Comparison of ENCODE assay signal across 31 cellular contexts in the genomic region with DNA sequence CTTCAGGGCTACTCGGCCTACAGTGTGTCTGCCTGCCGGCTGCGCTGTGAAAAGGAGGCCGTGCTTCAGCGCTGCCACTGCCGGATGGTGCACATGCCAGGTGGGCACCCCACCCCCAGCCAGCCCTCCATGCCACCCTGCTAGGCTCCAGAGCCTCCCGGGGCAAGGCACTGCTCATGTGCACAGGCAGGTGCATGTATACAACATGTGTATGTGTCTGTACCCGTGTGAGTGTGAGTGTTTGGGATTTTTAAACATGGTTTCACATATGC. TPM values are rescaled to one million over a fixed set of nuclear protein-coding genes. Genes with fewer than 3 reads are reported as not detected.
"Had no signal": no experiment of that assay in that cellular context is flagged by ENCODE, and none has a peak within 500 bp of the region (broad histone marks: within the 10 kb centered on the region; RNA-seq: fewer than 3 reads in every experiment).

No MANE protein-coding gene starts in this region.

- H3K27me3 ChIP-seq: gastrocnemius medialis had no signal

- DNase-seq: colonic mucosa; cortex of kidney; effector CD8-positive, alpha-beta T cell; effector memory CD8-positive, alpha-beta T cell; endodermal cell; erythroblast; esophagus squamous epithelium; foreskin fibroblast; foreskin melanocyte; gastrocnemius medialis; glutamatergic neuron; head of caudate nucleus; heart right ventricle; hippocampal formation; left cardiac atrium; left lung; left ventricle myocardium superior; lower lobe of right lung; mesenchymal stem cell; midbrain had no signal

- H3K4me1 ChIP-seq: colonic mucosa, gastrocnemius medialis, lower lobe of right lung had no signal

- H3K4me3 ChIP-seq: colonic mucosa, esophagus squamous epithelium, gastrocnemius medialis, heart right ventricle, left lung, lower lobe of right lung had no signal

- H3K36me3 ChIP-seq: colonic mucosa, esophagus squamous epithelium, gastrocnemius medialis, heart right ventricle, left lung, lower lobe of right lung had no signal

- H3K27ac ChIP-seq: colonic mucosa, epithelial cell of prostate, esophagus squamous epithelium, gastrocnemius medialis, heart right ventricle, left lung, lower lobe of right lung had no signal

- ATAC-seq: effector memory CD8-positive, alpha-beta T cell; esophagus mucosa; gastrocnemius medialis; heart right ventricle; left cardiac atrium; left lung; left ventricle myocardium superior; lower lobe of right lung had no signal

- H3K9me3 ChIP-seq: colonic mucosa, esophagus squamous epithelium, gastrocnemius medialis, heart right ventricle, left lung, lower lobe of right lung had no signal

- FAIRE-seq: endometrium, islet of Langerhans, keratinocyte had no signal

RNA-seq across cellular contexts. Expression of a gene that starts 11.5 kb away (rescaled TPM):
- total RNA-seq: dermis microvascular lymphatic vessel endothelial cell, lung microvascular endothelial cell, mononuclear cell had no signal

RNA-seq across cellular contexts. Expression of a gene that starts 18.0 kb away (rescaled TPM):
- total RNA-seq: dermis microvascular lymphatic vessel endothelial cell, esophagus mucosa, esophagus squamous epithelium, glomerular endothelial cell, kidney epithelial cell, left lung, left ventricle myocardium superior, lung microvascular endothelial cell, mononuclear cell, mucosa of gallbladder had no signal
- polyA plus RNA-seq: heart right ventricle, keratinocyte had no signal
